1 cellular context compared by ENCODE assay signal in the genomic region with DNA sequence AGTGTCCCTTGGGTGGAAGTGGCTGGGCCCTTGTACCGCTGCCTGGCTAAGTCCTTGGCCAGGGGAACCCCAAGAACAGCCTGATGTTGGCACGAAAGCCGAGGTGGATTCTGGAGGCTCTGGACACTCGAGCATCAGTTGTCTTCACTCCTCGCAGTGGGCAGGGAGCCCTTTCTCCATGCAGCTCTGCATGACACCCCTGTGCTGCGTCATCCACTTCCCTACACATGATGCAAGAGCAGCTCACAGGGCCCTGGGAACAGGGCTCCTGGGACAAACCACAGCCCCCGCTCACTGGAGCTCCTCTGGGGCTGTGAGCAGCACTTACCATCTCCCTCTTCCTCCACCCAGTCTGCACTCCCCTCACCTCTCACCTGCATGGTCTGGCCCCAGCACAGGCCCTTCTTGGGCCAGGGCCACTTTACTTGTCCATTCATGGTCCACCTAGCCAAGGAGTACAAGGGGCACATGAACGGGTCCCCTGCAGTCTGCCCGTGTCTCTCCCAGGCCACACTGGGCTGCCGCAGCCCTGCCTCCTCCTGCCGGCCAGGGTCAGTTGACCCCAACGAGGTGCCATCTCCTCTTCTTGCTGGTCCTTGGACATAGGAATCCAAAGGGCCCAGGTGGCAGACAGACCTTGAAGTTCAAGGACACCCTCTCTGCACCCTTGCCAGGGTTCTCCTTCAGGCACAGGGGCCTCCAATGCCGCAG.
TF ChIP-seq lines count a peak whose summit lies in the region.

No MANE protein-coding gene starts in this region.

TF ChIP-seq in K562, 482 proteins besides CTCF, POLR2A, EP300 and RAD21 (continued from another document):
- TF ChIP-seq ATF3 (IDR thresholded peaks at IDR 0.05): peak; percentile 73
- TF ChIP-seq ATF3 (CRISPR knock-in tag; conservative IDR thresholded peaks at IDR 0.05): no peak
- 0 out of 2 replicates have a peak, but pooled peaks have one; percentile 39 for TF ChIP-seq ATF4 (CRISPR knock-in tag; IDR thresholded peaks at IDR 0.05)
- TF ChIP-seq, protein P1, sequence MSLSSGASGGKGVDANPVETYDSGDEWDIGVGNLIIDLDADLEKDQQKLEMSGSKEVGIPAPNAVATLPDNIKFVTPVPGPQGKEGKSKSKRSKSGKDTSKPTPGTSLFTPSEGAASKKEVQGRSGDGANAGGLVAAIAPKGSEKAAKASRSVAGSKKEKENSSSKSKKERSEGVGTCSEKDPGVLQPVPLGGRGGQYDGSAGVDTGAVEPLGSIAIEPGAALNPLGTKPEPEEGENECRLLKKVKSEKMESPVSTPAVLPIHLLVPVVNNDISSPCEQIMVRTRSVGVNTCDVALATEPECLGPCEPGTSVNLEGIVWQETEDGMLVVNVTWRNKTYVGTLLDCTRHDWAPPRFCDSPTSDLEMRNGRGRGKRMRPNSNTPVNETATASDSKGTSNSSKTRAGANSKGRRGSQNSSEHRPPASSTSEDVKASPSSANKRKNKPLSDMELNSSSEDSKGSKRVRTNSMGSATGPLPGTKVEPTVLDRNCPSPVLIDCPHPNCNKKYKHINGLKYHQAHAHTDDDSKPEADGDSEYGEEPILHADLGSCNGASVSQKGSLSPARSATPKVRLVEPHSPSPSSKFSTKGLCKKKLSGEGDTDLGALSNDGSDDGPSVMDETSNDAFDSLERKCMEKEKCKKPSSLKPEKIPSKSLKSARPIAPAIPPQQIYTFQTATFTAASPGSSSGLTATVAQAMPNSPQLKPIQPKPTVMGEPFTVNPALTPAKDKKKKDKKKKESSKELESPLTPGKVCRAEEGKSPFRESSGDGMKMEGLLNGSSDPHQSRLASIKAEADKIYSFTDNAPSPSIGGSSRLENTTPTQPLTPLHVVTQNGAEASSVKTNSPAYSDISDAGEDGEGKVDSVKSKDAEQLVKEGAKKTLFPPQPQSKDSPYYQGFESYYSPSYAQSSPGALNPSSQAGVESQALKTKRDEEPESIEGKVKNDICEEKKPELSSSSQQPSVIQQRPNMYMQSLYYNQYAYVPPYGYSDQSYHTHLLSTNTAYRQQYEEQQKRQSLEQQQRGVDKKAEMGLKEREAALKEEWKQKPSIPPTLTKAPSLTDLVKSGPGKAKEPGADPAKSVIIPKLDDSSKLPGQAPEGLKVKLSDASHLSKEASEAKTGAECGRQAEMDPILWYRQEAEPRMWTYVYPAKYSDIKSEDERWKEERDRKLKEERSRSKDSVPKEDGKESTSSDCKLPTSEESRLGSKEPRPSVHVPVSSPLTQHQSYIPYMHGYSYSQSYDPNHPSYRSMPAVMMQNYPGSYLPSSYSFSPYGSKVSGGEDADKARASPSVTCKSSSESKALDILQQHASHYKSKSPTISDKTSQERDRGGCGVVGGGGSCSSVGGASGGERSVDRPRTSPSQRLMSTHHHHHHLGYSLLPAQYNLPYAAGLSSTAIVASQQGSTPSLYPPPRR (CRISPR knock-in tag; IDR thresholded peaks at IDR 0.05; ENCODE audit: borderline replicate concordance): no peak
- TF ChIP-seq, protein P2, sequence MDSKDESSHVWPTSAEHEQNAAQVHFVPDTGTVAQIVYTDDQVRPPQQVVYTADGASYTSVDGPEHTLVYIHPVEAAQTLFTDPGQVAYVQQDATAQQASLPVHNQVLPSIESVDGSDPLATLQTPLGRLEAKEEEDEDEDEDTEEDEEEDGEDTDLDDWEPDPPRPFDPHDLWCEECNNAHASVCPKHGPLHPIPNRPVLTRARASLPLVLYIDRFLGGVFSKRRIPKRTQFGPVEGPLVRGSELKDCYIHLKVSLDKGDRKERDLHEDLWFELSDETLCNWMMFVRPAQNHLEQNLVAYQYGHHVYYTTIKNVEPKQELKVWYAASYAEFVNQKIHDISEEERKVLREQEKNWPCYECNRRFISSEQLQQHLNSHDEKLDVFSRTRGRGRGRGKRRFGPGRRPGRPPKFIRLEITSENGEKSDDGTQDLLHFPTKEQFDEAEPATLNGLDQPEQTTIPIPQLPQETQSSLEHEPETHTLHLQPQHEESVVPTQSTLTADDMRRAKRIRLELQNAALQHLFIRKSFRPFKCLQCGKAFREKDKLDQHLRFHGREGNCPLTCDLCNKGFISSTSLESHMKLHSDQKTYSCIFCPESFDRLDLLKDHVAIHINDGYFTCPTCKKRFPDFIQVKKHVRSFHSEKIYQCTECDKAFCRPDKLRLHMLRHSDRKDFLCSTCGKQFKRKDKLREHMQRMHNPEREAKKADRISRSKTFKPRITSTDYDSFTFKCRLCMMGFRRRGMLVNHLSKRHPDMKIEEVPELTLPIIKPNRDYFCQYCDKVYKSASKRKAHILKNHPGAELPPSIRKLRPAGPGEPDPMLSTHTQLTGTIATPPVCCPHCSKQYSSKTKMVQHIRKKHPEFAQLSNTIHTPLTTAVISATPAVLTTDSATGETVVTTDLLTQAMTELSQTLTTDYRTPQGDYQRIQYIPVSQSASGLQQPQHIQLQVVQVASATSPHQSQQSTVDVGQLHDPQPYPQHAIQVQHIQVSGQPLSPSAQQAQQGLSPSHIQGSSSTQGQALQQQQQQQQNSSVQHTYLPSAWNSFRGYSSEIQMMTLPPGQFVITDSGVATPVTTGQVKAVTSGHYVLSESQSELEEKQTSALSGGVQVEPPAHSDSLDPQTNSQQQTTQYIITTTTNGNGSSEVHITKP (IDR thresholded peaks at IDR 0.05; ENCODE audit: partially characterized antibody): peak; percentile 81
